29 cellular contexts compared by ENCODE assay signal in the genomic region with DNA sequence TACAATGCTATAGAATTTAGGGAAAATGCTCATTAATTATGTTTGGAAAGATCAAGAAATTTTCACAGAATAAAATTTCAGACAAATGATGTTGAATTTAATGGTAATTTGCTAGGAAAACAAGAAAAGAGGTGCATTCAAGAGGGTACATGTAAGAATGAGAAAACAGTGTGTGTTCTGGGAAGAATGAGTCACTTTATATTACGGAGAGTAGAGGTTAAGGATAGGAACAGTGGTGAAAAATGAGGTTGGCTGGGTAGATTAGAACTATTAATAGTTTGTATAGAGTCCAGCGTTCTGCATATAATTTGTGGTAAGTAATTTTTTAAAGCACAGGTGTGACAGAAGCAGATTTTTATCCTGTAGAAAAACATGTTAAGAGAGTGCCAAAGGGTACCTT.
"Had no signal": no experiment of that assay in that cellular context is flagged by ENCODE, and none has a peak within 500 bp of the region (broad histone marks: within the 10 kb centered on the region; RNA-seq: fewer than 3 reads in every experiment).

No MANE protein-coding gene starts in this region.

- H3K9me3 ChIP-seq: body of pancreas, colonic mucosa, gastrocnemius medialis had no signal

- H3K4me3 ChIP-seq: body of pancreas, cardiac muscle cell, colonic mucosa, gastrocnemius medialis had no signal

- H3K27me3 ChIP-seq: body of pancreas, cardiac muscle cell, colonic mucosa, gastrocnemius medialis had no signal

- H3K27ac ChIP-seq: body of pancreas, cardiac muscle cell, colonic mucosa, gastrocnemius medialis, WERI-Rb-1 had no signal

- DNase-seq: activated B cell treated with CpG ODN at 0.5 μM for 24 hours; activated CD4-positive, alpha-beta T cell treated with anti-CD3 and anti-CD28 coated beads for 48 hours; activated CD4-positive, alpha-beta T cell treated with anti-CD3 and anti-CD28 coated beads, Interleukin-2, amount 50 U/mL, for 1 hour; activated CD4-positive, alpha-beta T cell treated with anti-CD3 and anti-CD28 coated beads, Interleukin-2, amount 50 U/mL, for 48 hours; activated CD8-positive, alpha-beta memory T cell treated with anti-CD3 and anti-CD28 coated beads for 24 hours; activated CD8-positive, alpha-beta T cell treated with anti-CD3 and anti-CD28 coated beads for 36 hours; activated effector memory CD4-positive, alpha-beta T cell treated with Interleukin-2 at 50 U/mL for 16 hours; activated gamma-delta T cell treated with Interleukin-2 at 50 U/mL for 16 hours; activated naive CD4-positive, alpha-beta T cell treated with anti-CD3 and anti-CD28 coated beads, Interleukin-2, amount 50 U/mL, for 16 hours; activated naive CD4-positive, alpha-beta T cell treated with Interleukin-2 at 50 U/mL for 16 hours; activated T-cell treated with anti-CD3 and anti-CD28 coated beads, Interleukin-2, amount 50 U/mL, for 4 hours; amygdala; aorta; central memory CD4-positive, alpha-beta T cell; cerebellar nuclear complex; colonic mucosa; effector CD8-positive, alpha-beta T cell; foreskin fibroblast; gastrocnemius medialis; T-helper 1 cell; T-helper 17 cell; T1000; WERI-Rb-1 had no signal

- H3K4me1 ChIP-seq: body of pancreas, colonic mucosa, gastrocnemius medialis had no signal

- ATAC-seq: activated CD4-positive, CD25-positive, alpha-beta regulatory T cell treated with anti-CD3 and anti-CD28 coated beads, Interleukin-2, amount 50 U/mL, for 24 hours; activated CD8-positive, alpha-beta T cell treated with anti-CD3 and anti-CD28 coated beads for 36 hours; activated T-cell treated with anti-CD3 and anti-CD28 coated beads, Interleukin-2, amount 50 U/mL, for 4 hours; activated T-helper 17 cell treated with anti-CD3 and anti-CD28 coated beads, Interleukin-2, amount 50 U/mL, for 72 hours; esophagus mucosa; gastrocnemius medialis; T-helper 17 cell had no signal

- H3K36me3 ChIP-seq: cardiac muscle cell, colonic mucosa, gastrocnemius medialis, WERI-Rb-1 had no signal

- FAIRE-seq: endothelial cell of umbilical vein had no signal
